9 cellular contexts compared by ENCODE assay signal in genomic region chr3:182717216-182717615, GRCh38.
DNase-seq lines count a peak whose midpoint lies in the region; ATAC-seq and TF ChIP-seq lines count a peak whose summit lies in the region.
"Had no signal": no experiment of that assay in that cellular context is flagged by ENCODE, and none has a peak within 500 bp of the region (broad histone marks: within the 10 kb centered on the region; RNA-seq: fewer than 3 reads in every experiment).

No MANE protein-coding gene starts in this region.

- in situ Hi-C loops in transverse colon (cut with MboI; ENCODE audit: low pct_ligation_motif_present in 1 of 4, low pct_unique_long_range_greater_than_20kb in 1 of 4, low sequenced_read_pairs in 3 of 4), result loop anchor here (10.0 to 25.0 kb wide), 2 partner anchors 118 to 670 kb away; no protein-coding TSS in a partner anchor

- TF ChIP-seq CTCF in LNCaP clone FGC (IDR thresholded peaks at IDR 0.05; ENCODE audit: control insufficient read depth, extremely low read depth, insufficient read depth) (no peak), transverse colon (IDR thresholded peaks at IDR 0.05) (no peak)

- no peak for TF ChIP-seq EP300 in transverse colon (IDR thresholded peaks at IDR 0.05; ENCODE audit: low read depth)

- ATAC-seq in HG02852 (IDR thresholded peaks at IDR 0.05; ENCODE audit: unreplicated experiment), result peak; percentile 90

- peaks cover 15% of the 10 kb centered on the region for H3K4me1 Mint-ChIP-seq in activated CD4-positive, alpha-beta T cell treated with anti-CD3 and anti-CD28 coated beads, Interleukin-2, amount 10 ng/mL, durations not matched to agents 24 days and 14 days

- no peak overlapping the region for H3K4me3 ChIP-seq in LNCaP clone FGC (ENCODE audit: low read depth, low read length)
- H3K4me3 ChIP-seq in transverse colon, result no peak overlapping the region
- H3K4me3 ChIP-seq: right atrium auricular region had no signal

- no peaks in the 10 kb centered on the region for H3K27me3 ChIP-seq in transverse colon
- H3K27me3 ChIP-seq: right atrium auricular region had no signal

- H3K4me3 Mint-ChIP-seq in activated CD4-positive, alpha-beta T cell treated with anti-CD3 and anti-CD28 coated beads, Interleukin-2, amount 10 ng/mL, durations not matched to agents 24 days and 14 days, result no peak overlapping the region

- H3K9me3 Mint-ChIP-seq in activated CD4-positive, alpha-beta T cell treated with anti-CD3 and anti-CD28 coated beads, Interleukin-2, amount 10 ng/mL, durations not matched to agents 24 days and 14 days, result no peaks in the 10 kb centered on the region

- no peaks in the 10 kb centered on the region for H3K27me3 Mint-ChIP-seq in activated CD4-positive, alpha-beta T cell treated with anti-CD3 and anti-CD28 coated beads, Interleukin-2, amount 10 ng/mL, durations not matched to agents 24 days and 14 days

- no peak for TF ChIP-seq POLR2A in transverse colon (IDR thresholded peaks at IDR 0.05)

- peak; percentile 42 for DNase-seq in activated CD4-positive, alpha-beta T cell treated with anti-CD3 and anti-CD28 coated beads, Interleukin-2, amount 10 ng/mL, durations not matched to agents 24 days and 14 days
- no peak for DNase-seq in activated CD4-positive, alpha-beta T cell treated with anti-CD3 and anti-CD28 coated beads, Interleukin-2, amount 50 U/mL, for 4 hours
- DNase-seq in LNCaP clone FGC (ENCODE audit: low read depth) (peak; percentile 50), transverse colon (peak; percentile 33), NCI-H187 treated with DMSO at 0.1 percent for 48 hours (lab: John Stamatoyannopoulos, UW) (no peak), NCI-H1092 (lab: John Stamatoyannopoulos, UW) (no peak)
- no peak for DNase-seq in activated CD4-positive, alpha-beta T cell treated with anti-CD3 and anti-CD28 coated beads for 48 hours

- WGBS in transverse colon (ENCODE audit: low coverage in 1 of 2), 2 donors, result 46 to 100% methylated on average over 1 to 2 of the region's 2 CpGs

- H3K4me1 ChIP-seq in transverse colon, result peaks cover 0 to 34% (median 17%) of the 10 kb centered on the region in 4 donors

- intact Hi-C loops in activated CD4-positive, alpha-beta T cell treated with anti-CD3 and anti-CD28 coated beads, Interleukin-2, amount 10 ng/mL, durations not matched to agents 24 days and 14 days (cut with micrococcal nuclease), result loop anchor here (10.0 kb wide), 1 partner anchor 378 kb away; the partner anchor contains the start of gene MCCC1
- intact Hi-C loops in transverse colon (cut with DNase I; ENCODE audit: low total_unique reads), result no loop called here

- no peak overlapping the region for H3K27ac Mint-ChIP-seq in activated CD4-positive, alpha-beta T cell treated with anti-CD3 and anti-CD28 coated beads, Interleukin-2, amount 10 ng/mL, durations not matched to agents 24 days and 14 days

- H3K36me3 ChIP-seq in transverse colon, result no peaks in the 10 kb centered on the region
- H3K36me3 ChIP-seq: right atrium auricular region had no signal

- H3K36me3 Mint-ChIP-seq in activated CD4-positive, alpha-beta T cell treated with anti-CD3 and anti-CD28 coated beads, Interleukin-2, amount 10 ng/mL, durations not matched to agents 24 days and 14 days (ENCODE audit: low read depth), result no peaks in the 10 kb centered on the region

- H3K9me3 ChIP-seq in transverse colon, result no peaks in the 10 kb centered on the region
- H3K9me3 ChIP-seq: right atrium auricular region had no signal

- H3K27ac ChIP-seq in transverse colon, result peak overlapping the region; percentile 1 to 63 (median 40)
- H3K27ac ChIP-seq: right atrium auricular region had no signal

Comparison
In these comparisons a context has a peak if more than half of its experiments do, and no peak if none do; other contexts are left out.
1. DNase-seq: peak in activated CD4-positive, alpha-beta T cell treated with anti-CD3 and anti-CD28 coated beads, Interleukin-2, amount 10 ng/mL, durations not matched to agents 24 days and 14 days (single experiment), LNCaP clone FGC (single experiment) and transverse colon (single experiment); none in activated CD4-positive, alpha-beta T cell treated with anti-CD3 and anti-CD28 coated beads, Interleukin-2, amount 50 U/mL, for 4 hours (0 of 2), NCI-H187 treated with DMSO at 0.1 percent for 48 hours (single experiment), activated CD4-positive, alpha-beta T cell treated with anti-CD3 and anti-CD28 coated beads for 48 hours (single experiment) and NCI-H1092 (single experiment).